ENCODE assay signal across 10 cellular contexts in genomic region chr2:63047534-63048281, GRCh38. TPM values are rescaled to one million over a fixed set of nuclear protein-coding genes. Genes with fewer than 3 reads are reported as not detected.
DNase-seq lines count a peak whose midpoint lies in the region; ATAC-seq, FAIRE-seq and TF ChIP-seq lines count a peak whose summit lies in the region.
"Had no signal": no experiment of that assay in that cellular context is flagged by ENCODE, and none has a peak within 500 bp of the region (broad histone marks: within the 10 kb centered on the region; RNA-seq: fewer than 3 reads in every experiment).

No MANE protein-coding gene starts in this region.

- no peaks in the 10 kb centered on the region for H3K9me3 ChIP-seq in kidney (ENCODE audit: control insufficient read depth in 1 of 2, low read length in 2 of 2)
- no peaks in the 10 kb centered on the region for H3K9me3 ChIP-seq in thoracic aorta

- H3K27ac ChIP-seq in kidney (ENCODE audit: low read depth in 2 of 2, low read length in 2 of 2), result no peak overlapping the region
- no peak overlapping the region for H3K27ac ChIP-seq in thoracic aorta

- H3K4me1 ChIP-seq in kidney (ENCODE audit: control insufficient read depth in 1 of 2, insufficient read depth in 1 of 2, low read depth in 1 of 2, low read length in 2 of 2) (peaks cover 3 to 6% of the 10 kb centered on the region in 2 donors), thoracic aorta (ENCODE audit: control insufficient read depth in 1 of 2, low read depth in 2 of 2) (peaks cover 20 to 34% of the 10 kb centered on the region in 2 donors)

- peak; percentile 35 for DNase-seq in activated naive CD4-positive, alpha-beta T cell treated with anti-CD3 and anti-CD28 coated beads, Interleukin-2, amount 10 ng/mL, durations not matched to agents 7 days and 5 days
- no peak for DNase-seq in activated naive CD4-positive, alpha-beta T cell (lab: John Stamatoyannopoulos, UW)
- peak; percentile 68 for DNase-seq in kidney
- DNase-seq in thoracic aorta (ENCODE audit: low spot score), result no peak
- DNase-seq in hippocampal formation (lab: John Stamatoyannopoulos, UW), result no peak
- DNase-seq: GDM1 had no signal

- peaks cover 41% of the 10 kb centered on the region for H3K4me1 Mint-ChIP-seq in activated naive CD4-positive, alpha-beta T cell treated with anti-CD3 and anti-CD28 coated beads, Interleukin-2, amount 10 ng/mL, durations not matched to agents 7 days and 5 days
- peaks cover 15% of the 10 kb centered on the region for H3K4me1 Mint-ChIP-seq in activated T-helper 17 cell treated with anti-CD3 and anti-CD28 coated beads, Interleukin-2, amount 50 U/mL, for 72 hours

- no peak overlapping the region for H3K27ac Mint-ChIP-seq in activated naive CD4-positive, alpha-beta T cell treated with anti-CD3 and anti-CD28 coated beads, Interleukin-2, amount 10 ng/mL, durations not matched to agents 7 days and 5 days
- no peak overlapping the region for H3K27ac Mint-ChIP-seq in activated T-helper 17 cell treated with anti-CD3 and anti-CD28 coated beads, Interleukin-2, amount 50 U/mL, for 72 hours

- H3K27me3 Mint-ChIP-seq in activated naive CD4-positive, alpha-beta T cell treated with anti-CD3 and anti-CD28 coated beads, Interleukin-2, amount 10 ng/mL, durations not matched to agents 7 days and 5 days, result peaks cover 78% of the 10 kb centered on the region
- H3K27me3 Mint-ChIP-seq in activated T-helper 17 cell treated with anti-CD3 and anti-CD28 coated beads, Interleukin-2, amount 50 U/mL, for 72 hours, result peaks cover 53% of the 10 kb centered on the region

- H3K36me3 ChIP-seq in kidney (ENCODE audit: control insufficient read depth in 1 of 2, insufficient read depth in 2 of 2, low read length in 2 of 2) (no peaks in the 10 kb centered on the region), thoracic aorta (peaks cover 7% of the 10 kb centered on the region)

- CTCF ChIA-PET in activated naive CD4-positive, alpha-beta T cell treated with anti-CD3 and anti-CD28 coated beads, Interleukin-2, amount 10 ng/mL, durations not matched to agents 7 days and 5 days (lab: Charles Lee), result interaction anchor here (0.6 kb wide), 1 partner anchor 73 kb away, joined by 4 read pairs; no protein-coding TSS in a partner anchor

- H3K9me3 Mint-ChIP-seq in activated naive CD4-positive, alpha-beta T cell treated with anti-CD3 and anti-CD28 coated beads, Interleukin-2, amount 10 ng/mL, durations not matched to agents 7 days and 5 days, result no peaks in the 10 kb centered on the region
- no peaks in the 10 kb centered on the region for H3K9me3 Mint-ChIP-seq in activated T-helper 17 cell treated with anti-CD3 and anti-CD28 coated beads, Interleukin-2, amount 50 U/mL, for 72 hours

- intact Hi-C loops in kidney (cut with DNase I), result no loop called here

- H3K36me3 Mint-ChIP-seq in activated naive CD4-positive, alpha-beta T cell treated with anti-CD3 and anti-CD28 coated beads, Interleukin-2, amount 10 ng/mL, durations not matched to agents 7 days and 5 days, result peaks cover 13% of the 10 kb centered on the region
- H3K36me3 Mint-ChIP-seq in activated T-helper 17 cell treated with anti-CD3 and anti-CD28 coated beads, Interleukin-2, amount 50 U/mL, for 72 hours (ENCODE audit: low read depth), result peaks cover 45% of the 10 kb centered on the region

- no peak for ATAC-seq in activated T-helper 17 cell treated with anti-CD3 and anti-CD28 coated beads, Interleukin-2, amount 50 U/mL, for 72 hours (replicated peaks)
- ATAC-seq in thoracic aorta (ENCODE audit: insufficient number of reproducible peaks, low FRiP score, low read depth), result no peak
- ATAC-seq in GM18861 (IDR thresholded peaks at IDR 0.05; ENCODE audit: unreplicated experiment), result no peak
- no peak for ATAC-seq in GM21381 (IDR thresholded peaks at IDR 0.05; ENCODE audit: unreplicated experiment)

- peaks cover 26% of the 10 kb centered on the region for H3K27me3 ChIP-seq in thoracic aorta (replicated peaks; ENCODE audit: insufficient read depth)

- TF ChIP-seq CTCF in kidney (IDR thresholded peaks at IDR 0.05; ENCODE audit: borderline replicate concordance, extremely low read depth, insufficient read depth) (no peak), thoracic aorta (IDR thresholded peaks at IDR 0.05) (no peak)

- peak overlapping the region; percentile 31 for H3K4me3 Mint-ChIP-seq in activated naive CD4-positive, alpha-beta T cell treated with anti-CD3 and anti-CD28 coated beads, Interleukin-2, amount 10 ng/mL, durations not matched to agents 7 days and 5 days
- H3K4me3 Mint-ChIP-seq in activated T-helper 17 cell treated with anti-CD3 and anti-CD28 coated beads, Interleukin-2, amount 50 U/mL, for 72 hours, result peak overlapping the region; percentile 87

- no peak overlapping the region for H3K9ac ChIP-seq in kidney (ENCODE audit: low read length in 2 of 2)

- no peak overlapping the region for H3K4me3 ChIP-seq in kidney (ENCODE audit: low read length in 2 of 2)
- H3K4me3 ChIP-seq in thoracic aorta, result peak overlapping the region; percentile 26

- FAIRE-seq in kidney (lab: Jason Lieb, UNC), result no peak

RNA-seq across cellular contexts. Expression of gene OTX1, which starts 2.9 kb away (rescaled TPM):
- total RNA-seq in activated T-helper 17 cell treated with anti-CD3 and anti-CD28 coated beads, Interleukin-2, amount 50 U/mL, for 72 hours, result not detected
- total RNA-seq in kidney (not detected), thoracic aorta (not detected)
- not detected for polyA plus RNA-seq in kidney (ENCODE audit: insufficient read depth, low read depth, low replicate concordance)
- total RNA-seq: T-helper 2 cell treated with Interferon-gamma antibody and Interleukin-4, amounts not matched to agents 100 ng/mL and 5 ng/mL, for 36 hours had no signal

Comparison
In these comparisons a context has a peak if more than half of its experiments do, and no peak if none do; other contexts are left out.
1. DNase-seq: peak in activated naive CD4-positive, alpha-beta T cell treated with anti-CD3 and anti-CD28 coated beads, Interleukin-2, amount 10 ng/mL, durations not matched to agents 7 days and 5 days (single experiment) and kidney (single experiment); none in activated naive CD4-positive, alpha-beta T cell (0 of 4), thoracic aorta (single experiment) and hippocampal formation (0 of 2).